ENCODE assay signal across 17 cellular contexts in the genomic region with DNA sequence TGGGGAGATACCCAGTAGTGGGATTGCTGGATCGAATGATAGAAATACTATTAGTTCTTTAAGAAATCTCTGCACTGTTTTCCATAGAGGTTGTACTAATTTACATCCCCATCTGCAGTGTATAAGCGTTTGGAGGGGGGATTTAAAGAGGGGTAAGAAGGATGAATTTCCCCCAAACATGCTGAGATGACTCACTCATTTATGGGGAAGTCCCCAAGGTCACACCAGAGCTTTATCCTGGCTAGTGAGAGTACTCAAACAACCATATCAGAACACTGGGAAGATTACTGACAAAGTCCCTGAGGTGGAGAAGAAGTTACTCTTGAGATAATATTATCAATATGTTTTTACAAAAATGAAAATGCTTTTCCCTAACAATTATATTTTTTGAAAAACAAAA. TPM values are rescaled to one million over a fixed set of nuclear protein-coding genes. Genes with fewer than 3 reads are reported as not detected.
"Had no signal": no experiment of that assay in that cellular context is flagged by ENCODE, and none has a peak within 500 bp of the region (broad histone marks: within the 10 kb centered on the region; RNA-seq: fewer than 3 reads in every experiment).

No MANE protein-coding gene starts in this region.

- H3K27me3 Mint-ChIP-seq: stimulated activated memory B cell treated with anti-CD40 and anti-IgM and Interleukin-4, amounts not matched to agents 10 μg/mL and 1 μg/mL and 100 μg/mL, for 72 hours had no signal

- H3K4me3 ChIP-seq: dorsolateral prefrontal cortex, psoas muscle, right lobe of liver, tibial artery, uterus had no signal

- H3K27ac Mint-ChIP-seq: activated naive CD4-positive, alpha-beta T cell treated with anti-CD3 and anti-CD28 coated beads for 36 hours; activated T-helper 17 cell treated with anti-CD3 and anti-CD28 coated beads, Interleukin-2, amount 50 U/mL, for 72 hours; nephron progenitor cell; stimulated activated memory B cell treated with anti-CD40 and anti-IgM and Interleukin-4, amounts not matched to agents 10 μg/mL and 1 μg/mL and 100 μg/mL, for 72 hours had no signal

- H3K36me3 Mint-ChIP-seq: stimulated activated memory B cell treated with anti-CD40 and anti-IgM and Interleukin-4, amounts not matched to agents 10 μg/mL and 1 μg/mL and 100 μg/mL, for 72 hours had no signal

- H3K4me1 Mint-ChIP-seq: activated T-helper 17 cell treated with anti-CD3 and anti-CD28 coated beads, Interleukin-2, amount 50 U/mL, for 72 hours; nephron progenitor cell; stimulated activated memory B cell treated with anti-CD40 and anti-IgM and Interleukin-4, amounts not matched to agents 10 μg/mL and 1 μg/mL and 100 μg/mL, for 72 hours had no signal

- ATAC-seq: activated T-helper 17 cell treated with anti-CD3 and anti-CD28 coated beads, Interleukin-2, amount 50 U/mL, for 72 hours; psoas muscle; stimulated activated memory B cell treated with anti-CD40 and anti-IgM and Interleukin-4, amounts not matched to agents 10 μg/mL and 1 μg/mL and 100 μg/mL, for 72 hours had no signal

- H3K9me3 ChIP-seq: psoas muscle, right lobe of liver, uterus had no signal

- H3K4me3 Mint-ChIP-seq: activated naive CD4-positive, alpha-beta T cell treated with anti-CD3 and anti-CD28 coated beads for 36 hours; activated T-helper 17 cell treated with anti-CD3 and anti-CD28 coated beads, Interleukin-2, amount 50 U/mL, for 72 hours; nephron progenitor cell; stimulated activated memory B cell treated with anti-CD40 and anti-IgM and Interleukin-4, amounts not matched to agents 10 μg/mL and 1 μg/mL and 100 μg/mL, for 72 hours had no signal

- DNase-seq: activated CD4-positive, alpha-beta T cell treated with anti-CD3 and anti-CD28 coated beads, Interleukin-2, amount 50 U/mL, for 48 hours; activated CD4-positive, CD25-positive, alpha-beta regulatory T cell treated with anti-CD3 and anti-CD28 coated beads, Interleukin-2, amount 50 U/mL, for 72 hours; activated naive CD4-positive, alpha-beta T cell treated with anti-CD3 and anti-CD28 coated beads for 36 hours; dorsolateral prefrontal cortex; hippocampal formation; kidney glomerular epithelial cell; nephron progenitor cell; psoas muscle; right lobe of liver; tibial artery; uterus had no signal

RNA-seq across cellular contexts. Expression of a gene that starts 44.0 kb away (rescaled TPM):
- total RNA-seq: activated naive CD4-positive, alpha-beta T cell treated with anti-CD3 and anti-CD28 coated beads for 36 hours; activated T-helper 17 cell treated with anti-CD3 and anti-CD28 coated beads, Interleukin-2, amount 50 U/mL, for 72 hours; astrocyte; liver; mesenteric fat pad; omental fat pad had no signal
